1 cellular context compared by ENCODE assay signal in genomic region chr5:119439140-119439625, GRCh38.
TF ChIP-seq lines count a peak whose summit lies in the region.

No MANE protein-coding gene starts in this region.

TF ChIP-seq in HepG2, 621 proteins besides CTCF, POLR2A, EP300 and RAD21 (continued from another document):
- TF ChIP-seq ARID5B (CRISPR knock-in tag; IDR thresholded peaks at IDR 0.05), result 0 out of 2 replicates have a peak, but pooled peaks have one; percentile 26
- TF ChIP-seq HOXA9 (CRISPR knock-in tag; IDR thresholded peaks at IDR 0.05; ENCODE audit: borderline replicate concordance), result no peak
- TF ChIP-seq, protein P1, sequence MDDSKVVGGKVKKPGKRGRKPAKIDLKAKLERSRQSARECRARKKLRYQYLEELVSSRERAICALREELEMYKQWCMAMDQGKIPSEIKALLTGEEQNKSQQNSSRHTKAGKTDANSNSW (CRISPR knock-in tag; IDR thresholded peaks at IDR 0.05; ENCODE audit: borderline replicate concordance), result no peak
- no peak for TF ChIP-seq FOXA1 (IDR thresholded peaks at IDR 0.05)
- TF ChIP-seq FOXA1 (CRISPR knock-in tag; IDR thresholded peaks at IDR 0.05), result peak; percentile 17; the same call in 1 of the 2 replicates
- TF ChIP-seq HNF1B (CRISPR knock-in tag; IDR thresholded peaks at IDR 0.05), result peak; percentile 64; the same call in 1 of the 2 replicates
- TF ChIP-seq POGZ (CRISPR knock-in tag; IDR thresholded peaks at IDR 0.05), result peak; percentile 57; the same call in 1 of the 2 replicates
- TF ChIP-seq MAFK (conservative IDR thresholded peaks at IDR 0.05 in 1 of 2, IDR thresholded peaks at IDR 0.05 in 1 of 2; ENCODE audit: low read length in 2 of 2), result no peak
- no peak for TF ChIP-seq ZNF773 (CRISPR knock-in tag; IDR thresholded peaks at IDR 0.05; ENCODE audit: borderline replicate concordance)
- TF ChIP-seq SOX6 (IDR thresholded peaks at IDR 0.05), result no peak
- TF ChIP-seq SOX6 (CRISPR knock-in tag; IDR thresholded peaks at IDR 0.05), result peak; percentile 57
- no peak for TF ChIP-seq ZNF556 (CRISPR knock-in tag; IDR thresholded peaks at IDR 0.05; ENCODE audit: borderline replicate concordance)
- no peak for TF ChIP-seq GABPB1 (CRISPR knock-in tag; IDR thresholded peaks at IDR 0.05)
- TF ChIP-seq ZNF607 (CRISPR knock-in tag; IDR thresholded peaks at IDR 0.05; ENCODE audit: borderline replicate concordance), result peak; percentile 46; the same call in 1 of the 2 replicates
- TF ChIP-seq, protein P2, sequence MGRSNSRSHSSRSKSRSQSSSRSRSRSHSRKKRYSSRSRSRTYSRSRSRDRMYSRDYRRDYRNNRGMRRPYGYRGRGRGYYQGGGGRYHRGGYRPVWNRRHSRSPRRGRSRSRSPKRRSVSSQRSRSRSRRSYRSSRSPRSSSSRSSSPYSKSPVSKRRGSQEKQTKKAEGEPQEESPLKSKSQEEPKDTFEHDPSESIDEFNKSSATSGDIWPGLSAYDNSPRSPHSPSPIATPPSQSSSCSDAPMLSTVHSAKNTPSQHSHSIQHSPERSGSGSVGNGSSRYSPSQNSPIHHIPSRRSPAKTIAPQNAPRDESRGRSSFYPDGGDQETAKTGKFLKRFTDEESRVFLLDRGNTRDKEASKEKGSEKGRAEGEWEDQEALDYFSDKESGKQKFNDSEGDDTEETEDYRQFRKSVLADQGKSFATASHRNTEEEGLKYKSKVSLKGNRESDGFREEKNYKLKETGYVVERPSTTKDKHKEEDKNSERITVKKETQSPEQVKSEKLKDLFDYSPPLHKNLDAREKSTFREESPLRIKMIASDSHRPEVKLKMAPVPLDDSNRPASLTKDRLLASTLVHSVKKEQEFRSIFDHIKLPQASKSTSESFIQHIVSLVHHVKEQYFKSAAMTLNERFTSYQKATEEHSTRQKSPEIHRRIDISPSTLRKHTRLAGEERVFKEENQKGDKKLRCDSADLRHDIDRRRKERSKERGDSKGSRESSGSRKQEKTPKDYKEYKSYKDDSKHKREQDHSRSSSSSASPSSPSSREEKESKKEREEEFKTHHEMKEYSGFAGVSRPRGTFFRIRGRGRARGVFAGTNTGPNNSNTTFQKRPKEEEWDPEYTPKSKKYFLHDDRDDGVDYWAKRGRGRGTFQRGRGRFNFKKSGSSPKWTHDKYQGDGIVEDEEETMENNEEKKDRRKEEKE (IDR thresholded peaks at IDR 0.05), result no peak
- no peak for TF ChIP-seq ZFP36L1 (CRISPR knock-in tag; IDR thresholded peaks at IDR 0.05)
- TF ChIP-seq ZNF501 (CRISPR knock-in tag; IDR thresholded peaks at IDR 0.05), result peak; percentile 63
- no peak for TF ChIP-seq ZKSCAN8 (CRISPR knock-in tag; IDR thresholded peaks at IDR 0.05; ENCODE audit: borderline replicate concordance)
- TF ChIP-seq ZNF317 (CRISPR knock-in tag; IDR thresholded peaks at IDR 0.05), result peak; percentile 55; the same call in 1 of the 2 replicates
- TF ChIP-seq HDAC2 (CRISPR knock-in tag; IDR thresholded peaks at IDR 0.05), result 0 out of 2 replicates have a peak, but pooled peaks have one; percentile 37
- TF ChIP-seq ZFP91 (CRISPR knock-in tag; IDR thresholded peaks at IDR 0.05; ENCODE audit: borderline replicate concordance), result peak; percentile 52; the same call in 1 of the 2 replicates
- TF ChIP-seq ZBTB7A (CRISPR knock-in tag; IDR thresholded peaks at IDR 0.05), result peak; percentile 54; the same call in 1 of the 2 replicates
- no peak for TF ChIP-seq ARNT2 (CRISPR knock-in tag; IDR thresholded peaks at IDR 0.05; ENCODE audit: low read depth)
- TF ChIP-seq CEBPG (CRISPR knock-in tag; IDR thresholded peaks at IDR 0.05), result peak; percentile 53; the same call in 1 of the 2 replicates
